Comparison of ENCODE assay signal across 31 cellular contexts in genomic region chr14:96781371-96781770, GRCh38. TPM values are rescaled to one million over a fixed set of nuclear protein-coding genes. Genes with fewer than 3 reads are reported as not detected.
A peak's percentile ranks its signal among the peaks of the same experiment; 100 is the strongest.
DNase-seq lines count a peak whose midpoint lies in the region; ATAC-seq and TF ChIP-seq lines count a peak whose summit lies in the region.
"Had no signal": no experiment of that assay in that cellular context is flagged by ENCODE, and none has a peak within 500 bp of the region (broad histone marks: within the 10 kb centered on the region; RNA-seq: fewer than 3 reads in every experiment).

No MANE protein-coding gene starts in this region.

- H4K20me1 ChIP-seq in GM23338 (replicated peaks; ENCODE audit: insufficient read depth): no peaks in the 10 kb centered on the region
- H4K20me1 ChIP-seq: BLaER1; BLaER1 treated with 17β-estradiol and CSF1 and Interleukin-3, amounts not matched to agents 10 nM and 100 nM had no signal

- H3K36me3 Mint-ChIP-seq in GM23338 (ENCODE audit: low read depth): no peaks in the 10 kb centered on the region
- H3K36me3 Mint-ChIP-seq: CD14-positive monocyte; CD4-positive, CD25-positive, alpha-beta regulatory T cell; CD8-positive, alpha-beta T cell had no signal

- no peak overlapping the region for H3K27ac Mint-ChIP-seq in GM23338
- H3K27ac Mint-ChIP-seq: B cell; CD14-positive monocyte; CD4-positive, alpha-beta memory T cell; CD4-positive, alpha-beta T cell; CD4-positive, CD25-positive, alpha-beta regulatory T cell; CD8-positive, alpha-beta memory T cell; CD8-positive, alpha-beta T cell had no signal

- intact Hi-C loops in esophagus muscularis mucosa (cut with DNase I): no loop called here

- no peaks in the 10 kb centered on the region for H3K27me3 Mint-ChIP-seq in GM23338 (ENCODE audit: insufficient read depth, low read depth, poor library complexity)

- H3K27ac ChIP-seq in GM23338 (ENCODE audit: low read depth) (no peak overlapping the region), esophagus muscularis mucosa (replicated peaks in 1 of 4) (no peak overlapping the region)
- H3K27ac ChIP-seq: 22Rv1; A549; BLaER1; BLaER1 treated with 17β-estradiol and CSF1 and Interleukin-3, amounts not matched to agents 10 nM and 100 nM; C4-2B had no signal

- H3K4me1 ChIP-seq in GM23338 (ENCODE audit: insufficient read depth): no peaks in the 10 kb centered on the region
- H3K4me1 ChIP-seq in esophagus muscularis mucosa: no peaks in the 10 kb centered on the region
- H3K4me1 ChIP-seq: A549, BE2C, BLaER1, Caco-2 had no signal

- H3K9me3 Mint-ChIP-seq in GM23338: no peaks in the 10 kb centered on the region
- H3K9me3 Mint-ChIP-seq: CD4-positive, alpha-beta T cell; CD4-positive, CD25-positive, alpha-beta regulatory T cell; CD8-positive, alpha-beta memory T cell; CD8-positive, alpha-beta T cell had no signal

- 0 out of 2 replicates have a peak, but pooled peaks cover 14% of the 10 kb centered on the region for H3K9me2 ChIP-seq in GM23338 (ENCODE audit: insufficient read depth)

- H3K9me3 ChIP-seq in esophagus muscularis mucosa: no peaks in the 10 kb centered on the region
- H3K9me3 ChIP-seq: A549, BE2C, BLaER1, Caco-2 had no signal

- no peaks in the 10 kb centered on the region for H3K27me3 ChIP-seq in GM23338 (ENCODE audit: insufficient read depth)
- peaks cover 0 to 8% (median 0%) of the 10 kb centered on the region in 4 donors for H3K27me3 ChIP-seq in esophagus muscularis mucosa
- H3K27me3 ChIP-seq: BE2C; BLaER1; BLaER1 treated with 17β-estradiol and CSF1 and Interleukin-3, amounts not matched to agents 10 nM and 100 nM had no signal

- TF ChIP-seq CTCF in GM23338 (conservative IDR thresholded peaks at IDR 0.05; ENCODE audit: low read depth in 2 of 2) (no peak), esophagus muscularis mucosa (IDR thresholded peaks at IDR 0.05) (no peak)

- TF ChIP-seq EP300 in esophagus muscularis mucosa (IDR thresholded peaks at IDR 0.05): no peak

- ATAC-seq in GM23338 (no peak), GM21619 (IDR thresholded peaks at IDR 0.05; ENCODE audit: unreplicated experiment) (no peak)
- ATAC-seq: A549; CD8-positive, alpha-beta T cell had no signal

- H3K4me1 Mint-ChIP-seq in GM23338: no peaks in the 10 kb centered on the region
- H3K4me1 Mint-ChIP-seq: B cell; CD4-positive, alpha-beta memory T cell; CD4-positive, CD25-positive, alpha-beta regulatory T cell; CD8-positive, alpha-beta memory T cell had no signal

- H3K36me3 ChIP-seq in GM23338 (ENCODE audit: insufficient read depth) (no peaks in the 10 kb centered on the region), esophagus muscularis mucosa (no peaks in the 10 kb centered on the region)
- H3K36me3 ChIP-seq: BE2C; BLaER1; BLaER1 treated with 17β-estradiol and CSF1 and Interleukin-3, amounts not matched to agents 10 nM and 100 nM had no signal

- no peak overlapping the region for H3K4me2 ChIP-seq in GM23338
- H3K4me2 ChIP-seq: A549; BLaER1; BLaER1 treated with 17β-estradiol and CSF1 and Interleukin-3, amounts not matched to agents 10 nM and 100 nM had no signal

- 87% methylated on average over 3 of the region's 3 CpGs for WGBS in esophagus muscularis mucosa

- no peaks in the 10 kb centered on the region for H3K79me2 ChIP-seq in GM23338 (replicated peaks; ENCODE audit: insufficient read depth)

- no peak overlapping the region for H3K4me3 Mint-ChIP-seq in GM23338
- H3K4me3 Mint-ChIP-seq: B cell; CD4-positive, alpha-beta memory T cell; CD4-positive, alpha-beta T cell; CD4-positive, CD25-positive, alpha-beta regulatory T cell; CD8-positive, alpha-beta memory T cell; CD8-positive, alpha-beta T cell had no signal

- H3F3A ChIP-seq in GM23338 (replicated peaks; ENCODE audit: low read depth): no peaks in the 10 kb centered on the region

- peak overlapping the region; percentile 38; the same call in 1 of the 2 replicates for H2AFZ ChIP-seq in GM23338

- DNase-seq in GM23338 (ENCODE audit: low spot score) (no peak), esophagus muscularis mucosa (ENCODE audit: extremely low spot score) (peak; percentile 90), activated gamma-delta T cell treated with Interleukin-2 at 50 U/mL for 16 hours (no peak)
- DNase-seq: 8988T; ACHN; AML-193; BE2C; C1 segment of cervical spinal cord; Caco-2; Calu3; CD4-positive, alpha-beta memory T cell; CD4-positive, alpha-beta T cell; CD4-positive, CD25-positive, alpha-beta regulatory T cell; CD8-positive, alpha-beta memory T cell; CD8-positive, alpha-beta T cell; COR-L47; DMS 273 treated with DMSO at 0.1 percent for 48 hours; DMS153; DMS53; DMS79; DMS79 treated with DMSO at 0.1 percent for 48 hours; DND-41; EL had no signal

- TF ChIP-seq POLR2A in esophagus muscularis mucosa (IDR thresholded peaks at IDR 0.05; ENCODE audit: low read depth): no peak

- H3K4me3 ChIP-seq in GM23338 (no peak overlapping the region), esophagus muscularis mucosa (no peak overlapping the region)
- H3K4me3 ChIP-seq: A549; BLaER1; BLaER1 treated with 17β-estradiol and CSF1 and Interleukin-3, amounts not matched to agents 10 nM and 100 nM had no signal

TF ChIP-seq in GM23338, 12 proteins besides CTCF, POLR2A, EP300 and RAD21 (continues in another document):
- TF ChIP-seq ZNF331 (CRISPR knock-in tag; IDR thresholded peaks at IDR 0.05; ENCODE audit: low read depth) (no peak), STAT1 (IDR thresholded peaks at IDR 0.05; ENCODE audit: unreplicated experiment) (no peak), EZH2phosphoT487 (IDR thresholded peaks at IDR 0.05; ENCODE audit: unreplicated experiment) (no peak), POLR2AphosphoS5 (IDR thresholded peaks at IDR 0.05; ENCODE audit: low read depth) (no peak), ZNF462 (CRISPR knock-in tag; IDR thresholded peaks at IDR 0.05) (no peak), ZNF114 (CRISPR knock-in tag; IDR thresholded peaks at IDR 0.05) (no peak)

RNA-seq across cellular contexts. Expression of gene VRK1, which starts 15.8 kb away (rescaled TPM):
- 53.3 and 83.8 TPM in 2 replicates for total RNA-seq in GM23338 (2014; rRNA removed; shearing (Covaris generic))
- 113 and 119 TPM in 2 replicates for polyA plus RNA-seq in GM23338 (2016; fragmentation: Nextera tagmentation; extraction: Ambion mirVana)
- total RNA-seq in esophagus muscularis mucosa: 10 to 100 TPM; 10.1 to 17.9 (median 14.3) TPM
